In genomic region chr7:127792528-127793342, GRCh38 we compare ENCODE assay signal across 8 cellular contexts.
DNase-seq lines count a peak whose midpoint lies in the region; ATAC-seq and TF ChIP-seq lines count a peak whose summit lies in the region.

No MANE protein-coding gene starts in this region.

- H3K36me3 Mint-ChIP-seq in activated T-helper 17 cell treated with anti-CD3 and anti-CD28 coated beads, Interleukin-2, amount 50 U/mL, for 72 hours (ENCODE audit: low read depth) = peaks cover 43% of the 10 kb centered on the region

- no peak overlapping the region for H3K4me3 Mint-ChIP-seq in activated T-helper 17 cell treated with anti-CD3 and anti-CD28 coated beads, Interleukin-2, amount 50 U/mL, for 72 hours

- intact Hi-C loops in right lobe of liver (cut with DNase I) = no loop called here

- H3K36me3 ChIP-seq in right lobe of liver = no peaks in the 10 kb centered on the region

- H3K27ac Mint-ChIP-seq in activated T-helper 17 cell treated with anti-CD3 and anti-CD28 coated beads, Interleukin-2, amount 50 U/mL, for 72 hours = peak overlapping the region; percentile 1

- 87% methylated on average over 4 of the region's 5 CpGs for WGBS in right lobe of liver (ENCODE audit: insufficient coverage, low coverage, low lambda C conversion rate, missing lambda C conversion rate)

- H3K27me3 Mint-ChIP-seq in activated T-helper 17 cell treated with anti-CD3 and anti-CD28 coated beads, Interleukin-2, amount 50 U/mL, for 72 hours = no peaks in the 10 kb centered on the region

- peak; percentile 16 for DNase-seq in activated naive CD4-positive, alpha-beta T cell treated with Interleukin-2 at 50 U/mL for 16 hours
- no peak for DNase-seq in activated naive CD4-positive, alpha-beta T cell (lab: John Stamatoyannopoulos, UW)
- DNase-seq in NCI-H2227 (lab: John Stamatoyannopoulos, UW; ENCODE audit: unreplicated experiment) (peak; percentile 43), right lobe of liver (peak in 2 of 3 donors; percentile 54 to 57), hepatic stellate cell (ENCODE audit: low spot score) (no peak)

- H3K4me3 ChIP-seq in right lobe of liver = no peak overlapping the region

- H3K9me3 ChIP-seq in right lobe of liver = no peaks in the 10 kb centered on the region

- no peaks in the 10 kb centered on the region for H3K9me3 Mint-ChIP-seq in activated T-helper 17 cell treated with anti-CD3 and anti-CD28 coated beads, Interleukin-2, amount 50 U/mL, for 72 hours

- H3K27ac ChIP-seq in right lobe of liver = no peak overlapping the region

- TF ChIP-seq POLR2A in right lobe of liver (IDR thresholded peaks at IDR 0.05) (no peak), GM18505 (IDR thresholded peaks at IDR 0.05; ENCODE audit: borderline replicate concordance, extremely low read depth, insufficient read depth, insufficient read length) (no peak)

- no peaks in the 10 kb centered on the region for H3K27me3 ChIP-seq in right lobe of liver

- H3K4me1 ChIP-seq in right lobe of liver = peaks cover 0 to 19% (median 0%) of the 10 kb centered on the region in 4 donors

- peaks cover 22% of the 10 kb centered on the region for H3K4me1 Mint-ChIP-seq in activated T-helper 17 cell treated with anti-CD3 and anti-CD28 coated beads, Interleukin-2, amount 50 U/mL, for 72 hours

- peak; percentile 37 to 77 (median 49) for TF ChIP-seq CTCF in right lobe of liver (IDR thresholded peaks at IDR 0.05)

- ATAC-seq in activated T-helper 17 cell treated with anti-CD3 and anti-CD28 coated beads, Interleukin-2, amount 50 U/mL, for 72 hours (replicated peaks) = no peak
- ATAC-seq in right lobe of liver (peak; percentile 59 to 88 (median 70)), GM18505 (IDR thresholded peaks at IDR 0.05; ENCODE audit: unreplicated experiment) (no peak), GM21717 (IDR thresholded peaks at IDR 0.05; ENCODE audit: unreplicated experiment) (no peak)

Comparison
In these comparisons a context has a peak if more than half of its experiments do, and no peak if none do; other contexts are left out.
1. DNase-seq: peak in activated naive CD4-positive, alpha-beta T cell treated with Interleukin-2 at 50 U/mL for 16 hours (single experiment), NCI-H2227 (single experiment) and right lobe of liver (2 of 3); none in activated naive CD4-positive, alpha-beta T cell (0 of 4) and hepatic stellate cell (single experiment).
2. ATAC-seq: peak in right lobe of liver (4 of 4); none in activated T-helper 17 cell treated with anti-CD3 and anti-CD28 coated beads, Interleukin-2, amount 50 U/mL, for 72 hours (single experiment), GM18505 (single experiment) and GM21717 (single experiment).